In genomic region chr14:39107624-39108023, GRCh38 we compare ENCODE assay signal across 8 cellular contexts. TPM values are rescaled to one million over a fixed set of nuclear protein-coding genes. Genes with fewer than 3 reads are reported as not detected.
DNase-seq lines count a peak whose midpoint lies in the region; TF ChIP-seq lines count a peak whose summit lies in the region.

No MANE protein-coding gene starts in this region.

- H3K9ac ChIP-seq in SU-DHL-6 (ENCODE audit: low read length), result no peak overlapping the region

- TF ChIP-seq CTCF in GM12865 (IDR thresholded peaks at IDR 0.05; ENCODE audit: insufficient read depth, low read depth, low read length, missing control alignments) (peak; percentile 40), SU-DHL-6 (IDR thresholded peaks at IDR 0.05; ENCODE audit: insufficient read depth, low read length, poor library complexity, severe bottlenecking) (peak; percentile 45)

- no peaks in the 10 kb centered on the region for H3K9me3 ChIP-seq in SU-DHL-6 (ENCODE audit: insufficient read depth, low read length)

- no peaks in the 10 kb centered on the region for H3K27me3 ChIP-seq in SU-DHL-6 (ENCODE audit: low read length)

- peaks cover 36% of the 10 kb centered on the region for H3F3A ChIP-seq in SU-DHL-6 (ENCODE audit: insufficient read depth)

- peak; percentile 18 for DNase-seq in A172 (ENCODE audit: low spot score)
- peak; percentile 68 for DNase-seq in GM12865 (ENCODE audit: low read depth)
- peak; percentile 15 for DNase-seq in KG1 (lab: John Stamatoyannopoulos, UW)
- peak; percentile 56 for DNase-seq in hepatic stellate cell (ENCODE audit: low spot score)
- DNase-seq in activated gamma-delta T cell (lab: John Stamatoyannopoulos, UW), result no peak
- no peak for DNase-seq in stimulated activated CD4-positive, alpha-beta T cell treated with anti-CD3 and anti-CD28 coated beads, Interleukin-1b, Interleukin-23, amount 100 ng/mL, for 48 hours
- DNase-seq in T-helper 9 cell, result no peak

- H2AFZ ChIP-seq in SU-DHL-6 (ENCODE audit: low read depth, low read length, severe bottlenecking), result peak overlapping the region; percentile 14

- H3K4me2 ChIP-seq in SU-DHL-6 (ENCODE audit: low read depth, low read length, poor library complexity, severe bottlenecking), result no peak overlapping the region

- peaks cover 12% of the 10 kb centered on the region for H3K79me2 ChIP-seq in SU-DHL-6 (ENCODE audit: insufficient read depth, low read length)

- H3K9me2 ChIP-seq in SU-DHL-6 (replicated peaks; ENCODE audit: insufficient read depth, low read length), result no peaks in the 10 kb centered on the region

- H3K4me3 ChIP-seq in GM12865 (ENCODE audit: low read depth, low read length), result no peak overlapping the region
- no peak overlapping the region for H3K4me3 ChIP-seq in SU-DHL-6 (ENCODE audit: insufficient read depth, low read length, poor library complexity, severe bottlenecking)

- H4K20me1 ChIP-seq in SU-DHL-6 (ENCODE audit: low read depth, low read length), result no peaks in the 10 kb centered on the region

- H3K36me3 ChIP-seq in SU-DHL-6 (ENCODE audit: low read length), result no peaks in the 10 kb centered on the region

- peak overlapping the region; percentile 88; the same call in 1 of the 2 replicates for H3K27ac ChIP-seq in SU-DHL-6 (ENCODE audit: low read depth, low read length)

RNA-seq across cellular contexts. Expression of gene SEC23A, which starts 4.6 kb away (rescaled TPM):
- 108 and 127 TPM in 2 replicates for total RNA-seq in A172 (2014; rRNA removed; shearing (Covaris generic))

RNA-seq across cellular contexts. Expression of gene GEMIN2, which starts 6.5 kb away (rescaled TPM):
- total RNA-seq in A172 (2014; rRNA removed; shearing (Covaris generic)), result 21.0 and 24.2 TPM in 2 replicates

Comparison
In these comparisons a context has a peak if more than half of its experiments do, and no peak if none do; other contexts are left out.
1. DNase-seq: peak in A172 (single experiment), GM12865 (single experiment), KG1 (single experiment) and hepatic stellate cell (single experiment); none in activated gamma-delta T cell (single experiment), stimulated activated CD4-positive, alpha-beta T cell treated with anti-CD3 and anti-CD28 coated beads, Interleukin-1b, Interleukin-23, amount 100 ng/mL, for 48 hours (single experiment) and T-helper 9 cell (single experiment).